In the genomic region with DNA sequence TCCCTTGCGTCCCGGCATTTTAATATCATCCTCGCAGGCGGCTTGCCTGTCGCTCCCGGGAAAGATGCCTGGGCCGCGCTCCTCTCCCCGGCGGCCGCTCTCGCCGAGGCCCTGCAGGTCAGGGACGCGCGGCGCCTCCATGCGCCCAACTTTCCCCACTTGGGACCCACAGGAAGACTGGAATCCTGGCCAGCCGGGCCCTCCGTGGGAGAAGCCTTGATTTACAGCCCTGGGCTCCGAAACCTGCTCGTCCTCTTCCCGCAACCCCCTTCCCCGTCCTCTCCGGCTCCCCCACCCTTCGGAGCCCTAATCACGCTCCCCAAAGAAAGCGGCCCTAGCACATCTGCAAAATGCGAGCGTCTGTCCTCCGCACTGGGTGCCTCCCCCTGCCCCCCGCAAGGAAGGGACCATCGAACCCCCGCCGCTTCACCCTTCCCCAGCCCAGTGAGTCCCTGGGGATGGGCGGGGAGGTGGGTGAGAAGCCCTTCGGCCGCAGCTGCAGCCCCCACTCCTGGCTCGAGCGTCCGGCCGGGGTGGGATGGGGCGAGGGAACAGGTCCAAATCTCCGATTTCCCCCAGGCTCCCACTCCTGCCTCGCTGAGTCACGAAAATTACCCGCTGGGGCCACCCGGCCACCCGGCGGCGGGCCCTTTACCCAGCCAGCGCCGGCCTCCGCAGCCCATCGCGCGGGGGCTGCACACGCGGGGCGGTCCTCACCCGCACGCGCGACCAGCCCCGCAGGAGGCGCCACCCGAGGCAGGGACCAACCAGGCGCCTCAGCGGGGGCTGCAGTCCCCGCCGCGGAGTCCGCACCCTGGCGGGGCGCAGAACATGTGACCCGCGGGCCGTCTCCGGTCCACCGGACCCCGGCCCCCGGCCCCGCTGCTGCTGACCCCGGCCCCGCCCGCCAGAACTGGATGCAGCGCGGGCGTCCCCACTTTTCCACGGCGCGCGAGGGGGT, we compare ENCODE assay signal across 1 cellular context.
TF ChIP-seq lines count a peak whose summit lies in the region.

No MANE protein-coding gene starts in this region.

TF ChIP-seq in HepG2, 621 proteins besides CTCF, POLR2A, EP300 and RAD21 (continued from another document and continues in another):
- TF ChIP-seq, protein P1, sequence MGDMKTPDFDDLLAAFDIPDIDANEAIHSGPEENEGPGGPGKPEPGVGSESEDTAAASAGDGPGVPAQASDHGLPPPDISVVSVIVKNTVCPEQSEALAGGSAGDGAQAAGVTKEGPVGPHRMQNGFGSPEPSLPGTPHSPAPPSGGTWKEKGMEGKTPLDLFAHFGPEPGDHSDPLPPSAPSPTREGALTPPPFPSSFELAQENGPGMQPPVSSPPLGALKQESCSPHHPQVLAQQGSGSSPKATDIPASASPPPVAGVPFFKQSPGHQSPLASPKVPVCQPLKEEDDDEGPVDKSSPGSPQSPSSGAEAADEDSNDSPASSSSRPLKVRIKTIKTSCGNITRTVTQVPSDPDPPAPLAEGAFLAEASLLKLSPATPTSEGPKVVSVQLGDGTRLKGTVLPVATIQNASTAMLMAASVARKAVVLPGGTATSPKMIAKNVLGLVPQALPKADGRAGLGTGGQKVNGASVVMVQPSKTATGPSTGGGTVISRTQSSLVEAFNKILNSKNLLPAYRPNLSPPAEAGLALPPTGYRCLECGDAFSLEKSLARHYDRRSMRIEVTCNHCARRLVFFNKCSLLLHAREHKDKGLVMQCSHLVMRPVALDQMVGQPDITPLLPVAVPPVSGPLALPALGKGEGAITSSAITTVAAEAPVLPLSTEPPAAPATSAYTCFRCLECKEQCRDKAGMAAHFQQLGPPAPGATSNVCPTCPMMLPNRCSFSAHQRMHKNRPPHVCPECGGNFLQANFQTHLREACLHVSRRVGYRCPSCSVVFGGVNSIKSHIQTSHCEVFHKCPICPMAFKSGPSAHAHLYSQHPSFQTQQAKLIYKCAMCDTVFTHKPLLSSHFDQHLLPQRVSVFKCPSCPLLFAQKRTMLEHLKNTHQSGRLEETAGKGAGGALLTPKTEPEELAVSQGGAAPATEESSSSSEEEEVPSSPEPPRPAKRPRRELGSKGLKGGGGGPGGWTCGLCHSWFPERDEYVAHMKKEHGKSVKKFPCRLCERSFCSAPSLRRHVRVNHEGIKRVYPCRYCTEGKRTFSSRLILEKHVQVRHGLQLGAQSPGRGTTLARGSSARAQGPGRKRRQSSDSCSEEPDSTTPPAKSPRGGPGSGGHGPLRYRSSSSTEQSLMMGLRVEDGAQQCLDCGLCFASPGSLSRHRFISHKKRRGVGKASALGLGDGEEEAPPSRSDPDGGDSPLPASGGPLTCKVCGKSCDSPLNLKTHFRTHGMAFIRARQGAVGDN (CRISPR knock-in tag; IDR thresholded peaks at IDR 0.05), result 0 out of 2 replicates have a peak, but pooled peaks have one; percentile 44
- TF ChIP-seq MIXL1 (CRISPR knock-in tag; IDR thresholded peaks at IDR 0.05), result no peak
- TF ChIP-seq SALL2 (CRISPR knock-in tag; IDR thresholded peaks at IDR 0.05), result no peak
- TF ChIP-seq, protein P2, sequence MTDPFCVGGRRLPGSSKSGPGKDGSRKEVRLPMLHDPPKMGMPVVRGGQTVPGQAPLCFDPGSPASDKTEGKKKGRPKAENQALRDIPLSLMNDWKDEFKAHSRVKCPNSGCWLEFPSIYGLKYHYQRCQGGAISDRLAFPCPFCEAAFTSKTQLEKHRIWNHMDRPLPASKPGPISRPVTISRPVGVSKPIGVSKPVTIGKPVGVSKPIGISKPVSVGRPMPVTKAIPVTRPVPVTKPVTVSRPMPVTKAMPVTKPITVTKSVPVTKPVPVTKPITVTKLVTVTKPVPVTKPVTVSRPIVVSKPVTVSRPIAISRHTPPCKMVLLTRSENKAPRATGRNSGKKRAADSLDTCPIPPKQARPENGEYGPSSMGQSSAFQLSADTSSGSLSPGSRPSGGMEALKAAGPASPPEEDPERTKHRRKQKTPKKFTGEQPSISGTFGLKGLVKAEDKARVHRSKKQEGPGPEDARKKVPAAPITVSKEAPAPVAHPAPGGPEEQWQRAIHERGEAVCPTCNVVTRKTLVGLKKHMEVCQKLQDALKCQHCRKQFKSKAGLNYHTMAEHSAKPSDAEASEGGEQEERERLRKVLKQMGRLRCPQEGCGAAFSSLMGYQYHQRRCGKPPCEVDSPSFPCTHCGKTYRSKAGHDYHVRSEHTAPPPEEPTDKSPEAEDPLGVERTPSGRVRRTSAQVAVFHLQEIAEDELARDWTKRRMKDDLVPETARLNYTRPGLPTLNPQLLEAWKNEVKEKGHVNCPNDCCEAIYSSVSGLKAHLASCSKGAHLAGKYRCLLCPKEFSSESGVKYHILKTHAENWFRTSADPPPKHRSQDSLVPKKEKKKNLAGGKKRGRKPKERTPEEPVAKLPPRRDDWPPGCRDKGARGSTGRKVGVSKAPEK (CRISPR knock-in tag; IDR thresholded peaks at IDR 0.05; ENCODE audit: borderline replicate concordance), result no peak
- TF ChIP-seq KLF13 (CRISPR knock-in tag; IDR thresholded peaks at IDR 0.05), result no peak
- TF ChIP-seq, protein P3, sequence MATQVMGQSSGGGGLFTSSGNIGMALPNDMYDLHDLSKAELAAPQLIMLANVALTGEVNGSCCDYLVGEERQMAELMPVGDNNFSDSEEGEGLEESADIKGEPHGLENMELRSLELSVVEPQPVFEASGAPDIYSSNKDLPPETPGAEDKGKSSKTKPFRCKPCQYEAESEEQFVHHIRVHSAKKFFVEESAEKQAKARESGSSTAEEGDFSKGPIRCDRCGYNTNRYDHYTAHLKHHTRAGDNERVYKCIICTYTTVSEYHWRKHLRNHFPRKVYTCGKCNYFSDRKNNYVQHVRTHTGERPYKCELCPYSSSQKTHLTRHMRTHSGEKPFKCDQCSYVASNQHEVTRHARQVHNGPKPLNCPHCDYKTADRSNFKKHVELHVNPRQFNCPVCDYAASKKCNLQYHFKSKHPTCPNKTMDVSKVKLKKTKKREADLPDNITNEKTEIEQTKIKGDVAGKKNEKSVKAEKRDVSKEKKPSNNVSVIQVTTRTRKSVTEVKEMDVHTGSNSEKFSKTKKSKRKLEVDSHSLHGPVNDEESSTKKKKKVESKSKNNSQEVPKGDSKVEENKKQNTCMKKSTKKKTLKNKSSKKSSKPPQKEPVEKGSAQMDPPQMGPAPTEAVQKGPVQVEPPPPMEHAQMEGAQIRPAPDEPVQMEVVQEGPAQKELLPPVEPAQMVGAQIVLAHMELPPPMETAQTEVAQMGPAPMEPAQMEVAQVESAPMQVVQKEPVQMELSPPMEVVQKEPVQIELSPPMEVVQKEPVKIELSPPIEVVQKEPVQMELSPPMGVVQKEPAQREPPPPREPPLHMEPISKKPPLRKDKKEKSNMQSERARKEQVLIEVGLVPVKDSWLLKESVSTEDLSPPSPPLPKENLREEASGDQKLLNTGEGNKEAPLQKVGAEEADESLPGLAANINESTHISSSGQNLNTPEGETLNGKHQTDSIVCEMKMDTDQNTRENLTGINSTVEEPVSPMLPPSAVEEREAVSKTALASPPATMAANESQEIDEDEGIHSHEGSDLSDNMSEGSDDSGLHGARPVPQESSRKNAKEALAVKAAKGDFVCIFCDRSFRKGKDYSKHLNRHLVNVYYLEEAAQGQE (IDR thresholded peaks at IDR 0.05; ENCODE audit: borderline replicate concordance in 1 of 2, low read depth in 1 of 2, low read length in 2 of 2), result no peak
- no peak for TF ChIP-seq JUN (CRISPR knock-in tag; IDR thresholded peaks at IDR 0.05)
- TF ChIP-seq, protein P4, sequence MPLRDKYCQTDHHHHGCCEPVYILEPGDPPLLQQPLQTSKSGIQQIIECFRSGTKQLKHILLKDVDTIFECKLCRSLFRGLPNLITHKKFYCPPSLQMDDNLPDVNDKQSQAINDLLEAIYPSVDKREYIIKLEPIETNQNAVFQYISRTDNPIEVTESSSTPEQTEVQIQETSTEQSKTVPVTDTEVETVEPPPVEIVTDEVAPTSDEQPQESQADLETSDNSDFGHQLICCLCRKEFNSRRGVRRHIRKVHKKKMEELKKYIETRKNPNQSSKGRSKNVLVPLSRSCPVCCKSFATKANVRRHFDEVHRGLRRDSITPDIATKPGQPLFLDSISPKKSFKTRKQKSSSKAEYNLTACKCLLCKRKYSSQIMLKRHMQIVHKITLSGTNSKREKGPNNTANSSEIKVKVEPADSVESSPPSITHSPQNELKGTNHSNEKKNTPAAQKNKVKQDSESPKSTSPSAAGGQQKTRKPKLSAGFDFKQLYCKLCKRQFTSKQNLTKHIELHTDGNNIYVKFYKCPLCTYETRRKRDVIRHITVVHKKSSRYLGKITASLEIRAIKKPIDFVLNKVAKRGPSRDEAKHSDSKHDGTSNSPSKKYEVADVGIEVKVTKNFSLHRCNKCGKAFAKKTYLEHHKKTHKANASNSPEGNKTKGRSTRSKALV (CRISPR knock-in tag; IDR thresholded peaks at IDR 0.05), result 0 out of 2 replicates have a peak, but pooled peaks have one; percentile 53
- TF ChIP-seq, protein P5, sequence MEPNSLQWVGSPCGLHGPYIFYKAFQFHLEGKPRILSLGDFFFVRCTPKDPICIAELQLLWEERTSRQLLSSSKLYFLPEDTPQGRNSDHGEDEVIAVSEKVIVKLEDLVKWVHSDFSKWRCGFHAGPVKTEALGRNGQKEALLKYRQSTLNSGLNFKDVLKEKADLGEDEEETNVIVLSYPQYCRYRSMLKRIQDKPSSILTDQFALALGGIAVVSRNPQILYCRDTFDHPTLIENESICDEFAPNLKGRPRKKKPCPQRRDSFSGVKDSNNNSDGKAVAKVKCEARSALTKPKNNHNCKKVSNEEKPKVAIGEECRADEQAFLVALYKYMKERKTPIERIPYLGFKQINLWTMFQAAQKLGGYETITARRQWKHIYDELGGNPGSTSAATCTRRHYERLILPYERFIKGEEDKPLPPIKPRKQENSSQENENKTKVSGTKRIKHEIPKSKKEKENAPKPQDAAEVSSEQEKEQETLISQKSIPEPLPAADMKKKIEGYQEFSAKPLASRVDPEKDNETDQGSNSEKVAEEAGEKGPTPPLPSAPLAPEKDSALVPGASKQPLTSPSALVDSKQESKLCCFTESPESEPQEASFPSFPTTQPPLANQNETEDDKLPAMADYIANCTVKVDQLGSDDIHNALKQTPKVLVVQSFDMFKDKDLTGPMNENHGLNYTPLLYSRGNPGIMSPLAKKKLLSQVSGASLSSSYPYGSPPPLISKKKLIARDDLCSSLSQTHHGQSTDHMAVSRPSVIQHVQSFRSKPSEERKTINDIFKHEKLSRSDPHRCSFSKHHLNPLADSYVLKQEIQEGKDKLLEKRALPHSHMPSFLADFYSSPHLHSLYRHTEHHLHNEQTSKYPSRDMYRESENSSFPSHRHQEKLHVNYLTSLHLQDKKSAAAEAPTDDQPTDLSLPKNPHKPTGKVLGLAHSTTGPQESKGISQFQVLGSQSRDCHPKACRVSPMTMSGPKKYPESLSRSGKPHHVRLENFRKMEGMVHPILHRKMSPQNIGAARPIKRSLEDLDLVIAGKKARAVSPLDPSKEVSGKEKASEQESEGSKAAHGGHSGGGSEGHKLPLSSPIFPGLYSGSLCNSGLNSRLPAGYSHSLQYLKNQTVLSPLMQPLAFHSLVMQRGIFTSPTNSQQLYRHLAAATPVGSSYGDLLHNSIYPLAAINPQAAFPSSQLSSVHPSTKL (CRISPR knock-in tag; IDR thresholded peaks at IDR 0.05), result no peak
- 0 out of 2 replicates have a peak, but pooled peaks have one; percentile 19 for TF ChIP-seq TMF1 (CRISPR knock-in tag; IDR thresholded peaks at IDR 0.05; ENCODE audit: low read depth)
- TF ChIP-seq, protein P6, sequence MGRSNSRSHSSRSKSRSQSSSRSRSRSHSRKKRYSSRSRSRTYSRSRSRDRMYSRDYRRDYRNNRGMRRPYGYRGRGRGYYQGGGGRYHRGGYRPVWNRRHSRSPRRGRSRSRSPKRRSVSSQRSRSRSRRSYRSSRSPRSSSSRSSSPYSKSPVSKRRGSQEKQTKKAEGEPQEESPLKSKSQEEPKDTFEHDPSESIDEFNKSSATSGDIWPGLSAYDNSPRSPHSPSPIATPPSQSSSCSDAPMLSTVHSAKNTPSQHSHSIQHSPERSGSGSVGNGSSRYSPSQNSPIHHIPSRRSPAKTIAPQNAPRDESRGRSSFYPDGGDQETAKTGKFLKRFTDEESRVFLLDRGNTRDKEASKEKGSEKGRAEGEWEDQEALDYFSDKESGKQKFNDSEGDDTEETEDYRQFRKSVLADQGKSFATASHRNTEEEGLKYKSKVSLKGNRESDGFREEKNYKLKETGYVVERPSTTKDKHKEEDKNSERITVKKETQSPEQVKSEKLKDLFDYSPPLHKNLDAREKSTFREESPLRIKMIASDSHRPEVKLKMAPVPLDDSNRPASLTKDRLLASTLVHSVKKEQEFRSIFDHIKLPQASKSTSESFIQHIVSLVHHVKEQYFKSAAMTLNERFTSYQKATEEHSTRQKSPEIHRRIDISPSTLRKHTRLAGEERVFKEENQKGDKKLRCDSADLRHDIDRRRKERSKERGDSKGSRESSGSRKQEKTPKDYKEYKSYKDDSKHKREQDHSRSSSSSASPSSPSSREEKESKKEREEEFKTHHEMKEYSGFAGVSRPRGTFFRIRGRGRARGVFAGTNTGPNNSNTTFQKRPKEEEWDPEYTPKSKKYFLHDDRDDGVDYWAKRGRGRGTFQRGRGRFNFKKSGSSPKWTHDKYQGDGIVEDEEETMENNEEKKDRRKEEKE (IDR thresholded peaks at IDR 0.05), result no peak
- TF ChIP-seq, protein P7, sequence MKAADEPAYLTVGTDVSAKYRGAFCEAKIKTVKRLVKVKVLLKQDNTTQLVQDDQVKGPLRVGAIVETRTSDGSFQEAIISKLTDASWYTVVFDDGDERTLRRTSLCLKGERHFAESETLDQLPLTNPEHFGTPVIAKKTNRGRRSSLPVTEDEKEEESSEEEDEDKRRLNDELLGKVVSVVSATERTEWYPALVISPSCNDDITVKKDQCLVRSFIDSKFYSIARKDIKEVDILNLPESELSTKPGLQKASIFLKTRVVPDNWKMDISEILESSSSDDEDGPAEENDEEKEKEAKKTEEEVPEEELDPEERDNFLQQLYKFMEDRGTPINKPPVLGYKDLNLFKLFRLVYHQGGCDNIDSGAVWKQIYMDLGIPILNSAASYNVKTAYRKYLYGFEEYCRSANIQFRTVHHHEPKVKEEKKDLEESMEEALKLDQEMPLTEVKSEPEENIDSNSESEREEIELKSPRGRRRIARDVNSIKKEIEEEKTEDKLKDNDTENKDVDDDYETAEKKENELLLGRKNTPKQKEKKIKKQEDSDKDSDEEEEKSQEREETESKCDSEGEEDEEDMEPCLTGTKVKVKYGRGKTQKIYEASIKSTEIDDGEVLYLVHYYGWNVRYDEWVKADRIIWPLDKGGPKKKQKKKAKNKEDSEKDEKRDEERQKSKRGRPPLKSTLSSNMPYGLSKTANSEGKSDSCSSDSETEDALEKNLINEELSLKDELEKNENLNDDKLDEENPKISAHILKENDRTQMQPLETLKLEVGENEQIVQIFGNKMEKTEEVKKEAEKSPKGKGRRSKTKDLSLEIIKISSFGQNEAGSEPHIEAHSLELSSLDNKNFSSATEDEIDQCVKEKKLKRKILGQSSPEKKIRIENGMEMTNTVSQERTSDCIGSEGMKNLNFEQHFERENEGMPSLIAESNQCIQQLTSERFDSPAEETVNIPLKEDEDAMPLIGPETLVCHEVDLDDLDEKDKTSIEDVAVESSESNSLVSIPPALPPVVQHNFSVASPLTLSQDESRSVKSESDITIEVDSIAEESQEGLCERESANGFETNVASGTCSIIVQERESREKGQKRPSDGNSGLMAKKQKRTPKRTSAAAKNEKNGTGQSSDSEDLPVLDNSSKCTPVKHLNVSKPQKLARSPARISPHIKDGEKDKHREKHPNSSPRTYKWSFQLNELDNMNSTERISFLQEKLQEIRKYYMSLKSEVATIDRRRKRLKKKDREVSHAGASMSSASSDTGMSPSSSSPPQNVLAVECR (CRISPR knock-in tag; IDR thresholded peaks at IDR 0.05; ENCODE audit: borderline replicate concordance), result no peak
- TF ChIP-seq ZNF496 (CRISPR knock-in tag; IDR thresholded peaks at IDR 0.05; ENCODE audit: insufficient replicate concordance), result no peak
- peak; percentile 40; the same call in 1 of the 2 replicates for TF ChIP-seq ZFX (CRISPR knock-in tag; IDR thresholded peaks at IDR 0.05; ENCODE audit: low read depth)
- TF ChIP-seq GFI1 (CRISPR knock-in tag; IDR thresholded peaks at IDR 0.05; ENCODE audit: borderline replicate concordance), result no peak
- TF ChIP-seq TEAD3 (CRISPR knock-in tag; optimal IDR thresholded peaks at IDR 0.05; ENCODE audit: borderline replicate concordance), result no peak
- TF ChIP-seq EZH2 (conservative IDR thresholded peaks at IDR 0.05; ENCODE audit: low read depth, low read length), result 0 out of 2 replicates have a peak, but pooled peaks have one; percentile 60
- TF ChIP-seq TOE1 (CRISPR knock-in tag; IDR thresholded peaks at IDR 0.05), result no peak
- no peak for TF ChIP-seq ZNF230 (CRISPR knock-in tag; IDR thresholded peaks at IDR 0.05)
- TF ChIP-seq ADNP (CRISPR knock-in tag; IDR thresholded peaks at IDR 0.05), result no peak
